1 cellular context compared by ENCODE assay signal in genomic region chr6:15058200-15059070, GRCh38.
TF ChIP-seq lines count a peak whose summit lies in the region.

No MANE protein-coding gene starts in this region.

TF ChIP-seq in IMR-90, 13 proteins besides CTCF, POLR2A, EP300 and RAD21:
- TF ChIP-seq NFE2L2 (IDR thresholded peaks at IDR 0.05; ENCODE audit: low read depth, low read length) (no peak), RFX5 (IDR thresholded peaks at IDR 0.05; ENCODE audit: low read depth, low read length) (no peak), MXI1 (IDR thresholded peaks at IDR 0.05; ENCODE audit: borderline replicate concordance, low read depth, low read length) (no peak), MAZ (IDR thresholded peaks at IDR 0.05; ENCODE audit: borderline replicate concordance, low read depth, low read length) (no peak), BHLHE40 (IDR thresholded peaks at IDR 0.05; ENCODE audit: low read depth, low read length) (no peak), ELK1 (IDR thresholded peaks at IDR 0.05; ENCODE audit: borderline replicate concordance, low read depth, low read length) (no peak), MAFK (IDR thresholded peaks at IDR 0.05; ENCODE audit: low read depth, low read length) (no peak), CHD1 (IDR thresholded peaks at IDR 0.05; ENCODE audit: low read depth, low read length) (no peak), FOS (IDR thresholded peaks at IDR 0.05; ENCODE audit: low read depth, low read length) (no peak)
